21 cellular contexts compared by ENCODE assay signal in the genomic region with DNA sequence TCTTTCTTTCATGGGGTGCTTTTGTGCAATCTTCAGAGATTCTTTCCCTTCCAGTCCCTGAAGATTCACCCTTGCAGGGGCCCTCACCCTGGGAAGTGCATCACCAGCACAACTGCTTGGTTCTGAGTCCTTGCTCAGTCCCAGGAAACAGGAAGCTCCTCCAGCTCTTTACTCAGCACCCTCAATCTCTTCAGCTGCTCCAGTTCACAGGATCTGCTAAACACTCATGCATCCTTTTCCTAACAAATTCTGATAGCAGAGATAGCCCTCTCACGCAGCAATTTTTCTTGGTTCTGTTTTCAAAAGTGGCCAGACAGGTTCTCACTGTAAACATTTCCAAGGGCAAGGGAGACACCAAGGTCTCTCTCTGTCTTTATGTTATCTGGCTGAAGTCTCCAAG.
A peak's percentile ranks its signal among the peaks of the same experiment; 100 is the strongest.
DNase-seq lines count a peak whose midpoint lies in the region; TF ChIP-seq lines count a peak whose summit lies in the region.
"Had no signal": no experiment of that assay in that cellular context is flagged by ENCODE, and none has a peak within 500 bp of the region (broad histone marks: within the 10 kb centered on the region; RNA-seq: fewer than 3 reads in every experiment).

No MANE protein-coding gene starts in this region.

- H3K4me3 Mint-ChIP-seq in progenitor cell of endocrine pancreas (ENCODE audit: low read depth), result peak overlapping the region; percentile 30
- H3K4me3 Mint-ChIP-seq: CD14-positive monocyte; CD4-positive, alpha-beta T cell; CD8-positive, alpha-beta memory T cell; GM23338; H9 had no signal

- DNase-seq in DMS53 (lab: John Stamatoyannopoulos, UW) (peak; percentile 38), DMS53 treated with DMSO at 0.1 percent for 48 hours (lab: John Stamatoyannopoulos, UW; ENCODE audit: unreplicated experiment) (no peak), NCI-H748 (lab: John Stamatoyannopoulos, UW; ENCODE audit: unreplicated experiment) (peak; percentile 52), NCI-H748 treated with DMSO at 0.1 percent for 48 hours (lab: John Stamatoyannopoulos, UW) (no peak), islet precursor cell (peak; percentile 70), progenitor cell of endocrine pancreas (ENCODE audit: low spot score, unreplicated experiment) (no peak), GM10266 (ENCODE audit: extremely low spot score) (no peak), NCI-H345 treated with DMSO at 0.1 percent for 48 hours (lab: John Stamatoyannopoulos, UW; ENCODE audit: unreplicated experiment) (no peak)
- DNase-seq: ACHN; AML-193; BE2C; Calu3; CD4-positive, alpha-beta T cell; CD8-positive, alpha-beta memory T cell; COR-L47; DMS79; EL; GDM1; H9 had no signal

- no peaks in the 10 kb centered on the region for H3K36me3 Mint-ChIP-seq in progenitor cell of endocrine pancreas (ENCODE audit: insufficient read depth)
- H3K36me3 Mint-ChIP-seq: CD14-positive monocyte; CD8-positive, alpha-beta memory T cell had no signal

- no peak overlapping the region for H3K27ac Mint-ChIP-seq in progenitor cell of endocrine pancreas
- H3K27ac Mint-ChIP-seq: CD14-positive monocyte; CD4-positive, alpha-beta T cell; GM23338; H9 had no signal

- TF ChIP-seq CTCF in progenitor cell of endocrine pancreas (IDR thresholded peaks at IDR 0.05; ENCODE audit: unreplicated experiment) (no peak), GM10266 (IDR thresholded peaks at IDR 0.05; ENCODE audit: control insufficient read depth, insufficient read depth, low read depth, missing control alignments) (no peak)

- peaks cover 2% of the 10 kb centered on the region for H3K27me3 Mint-ChIP-seq in progenitor cell of endocrine pancreas
- H3K27me3 Mint-ChIP-seq: CD4-positive, alpha-beta T cell; CD8-positive, alpha-beta memory T cell had no signal

- peaks cover 24% of the 10 kb centered on the region for H3K4me1 Mint-ChIP-seq in progenitor cell of endocrine pancreas (ENCODE audit: low read depth)
- H3K4me1 Mint-ChIP-seq: CD14-positive monocyte; CD8-positive, alpha-beta memory T cell had no signal

- peaks cover 4% of the 10 kb centered on the region for H3K9me3 Mint-ChIP-seq in progenitor cell of endocrine pancreas (ENCODE audit: low read depth)
- H3K9me3 Mint-ChIP-seq: CD4-positive, alpha-beta T cell; GM23338; H9 had no signal

Comparison
In these comparisons a context has a peak if more than half of its experiments do, and no peak if none do; other contexts are left out.
1. DNase-seq: peak in DMS53 (single experiment), NCI-H748 (single experiment) and islet precursor cell (single experiment); none in DMS53 treated with DMSO at 0.1 percent for 48 hours (single experiment), NCI-H748 treated with DMSO at 0.1 percent for 48 hours (single experiment), progenitor cell of endocrine pancreas (single experiment), GM10266 (single experiment) and NCI-H345 treated with DMSO at 0.1 percent for 48 hours (single experiment).